Comparison of ENCODE assay signal across 27 cellular contexts in genomic region chr14:24382103-24382377, GRCh38. TPM values are rescaled to one million over a fixed set of nuclear protein-coding genes. Genes with fewer than 3 reads are reported as not detected.
"Had no signal": no experiment of that assay in that cellular context is flagged by ENCODE, and none has a peak within 500 bp of the region (broad histone marks: within the 10 kb centered on the region; RNA-seq: fewer than 3 reads in every experiment).

No MANE protein-coding gene starts in this region.

- H3K36me3 ChIP-seq: breast epithelium had no signal

- H3K9me3 ChIP-seq: breast epithelium, SJSA1 had no signal

- ATAC-seq: activated CD8-positive, alpha-beta T cell treated with anti-CD3 and anti-CD28 coated beads, Interleukin-2, amount 10 ng/mL, durations not matched to agents 7 days and 5 days; Panc1; SK-N-SH treated with all-trans-retinoic acid at 6 μM for 48 hours; WTC11 had no signal

- H3K4me1 ChIP-seq: breast epithelium, SJSA1 had no signal

- H3K4me3 ChIP-seq: breast epithelium, SJSA1 had no signal

- DNase-seq: activated CD4-positive, alpha-beta T cell treated with anti-CD3 and anti-CD28 coated beads, Interleukin-2, amount 50 U/mL, for 4 hours; activated CD4-positive, CD25-positive, alpha-beta regulatory T cell treated with anti-CD3 and anti-CD28 coated beads, Interleukin-2, amount 50 U/mL, for 72 hours; activated CD8-positive, alpha-beta memory T cell treated with anti-CD3 and anti-CD28 coated beads, Interleukin-2, amount 50 U/mL, for 48 hours; activated CD8-positive, alpha-beta T cell treated with anti-CD3 and anti-CD28 coated beads, Interleukin-2, amount 10 ng/mL, durations not matched to agents 7 days and 5 days; activated naive CD4-positive, alpha-beta T cell; activated T-cell treated with anti-CD3 and anti-CD28 coated beads, Interleukin-2, amount 50 U/mL, for 1 hour; aorta; KG1; NCI-H1048; NCI-H1417; NCI-H2029 treated with DMSO at 0.1 percent for 48 hours; NCI-H345; NCI-H510A; NCI-H526 treated with DMSO at 0.1 percent for 48 hours; NK-92 treated with Interleukin-12 subunit alpha and Interleukin-12 subunit beta, amount 100 ng/mL, for 24 hours; OCI-M1; RPMI8226; SHP77; SW 1271 had no signal

- H3K27me3 ChIP-seq: breast epithelium, SJSA1 had no signal

- H3K27ac ChIP-seq: SJSA1 had no signal

RNA-seq across cellular contexts. Expression of gene NFATC4, which starts 14.1 kb away (rescaled TPM):
- total RNA-seq: activated CD8-positive, alpha-beta T cell treated with anti-CD3 and anti-CD28 coated beads, Interleukin-2, amount 10 ng/mL, durations not matched to agents 7 days and 5 days had no signal

RNA-seq across cellular contexts. Expression of gene NYNRIN, which starts 16.8 kb away (rescaled TPM):
- total RNA-seq: M059J had no signal
- polyA plus RNA-seq: IgD-negative memory B cell had no signal

RNA-seq across cellular contexts. Expression of gene RIPK3, which starts 42.2 kb away (rescaled TPM):
- total RNA-seq: LHCN-M2, M059J, SJSA1 had no signal

RNA-seq across cellular contexts. Expression of gene ADCY4, which starts 47.2 kb away (rescaled TPM):
- total RNA-seq: M059J, SJSA1 had no signal
